Comparison of ENCODE assay signal across 8 cellular contexts in the genomic region with DNA sequence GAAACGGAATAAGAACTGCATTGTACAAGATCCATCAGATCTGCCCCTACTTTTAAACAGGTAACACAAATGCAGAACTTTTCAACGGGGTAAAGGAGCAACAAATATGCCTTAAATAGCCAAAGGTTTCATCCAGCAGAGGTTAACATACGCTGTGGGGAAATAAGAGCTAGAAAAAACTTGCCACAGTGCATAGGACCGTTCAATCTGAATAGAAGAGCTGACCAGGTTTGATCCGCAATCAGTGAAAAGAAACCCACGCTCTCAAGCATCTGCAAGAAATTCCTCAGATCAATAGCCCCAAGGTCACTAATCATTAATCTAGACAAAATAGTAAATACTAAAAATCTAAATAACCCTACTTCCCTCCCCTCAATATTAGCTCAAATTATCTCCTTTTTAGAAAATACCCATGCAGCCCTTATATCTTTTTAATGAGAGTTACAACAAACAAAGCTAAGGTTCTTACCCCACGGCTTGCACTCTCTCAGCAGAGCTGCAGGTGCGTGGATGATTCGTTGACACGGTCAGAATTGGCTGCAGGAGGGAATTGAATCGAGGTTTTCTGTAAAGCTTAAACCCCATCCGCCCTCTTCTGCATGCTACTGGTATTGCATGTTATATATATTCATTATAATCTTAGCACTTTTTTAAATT. TPM values are rescaled to one million over a fixed set of nuclear protein-coding genes. Genes with fewer than 3 reads are reported as not detected.
DNase-seq lines count a peak whose midpoint lies in the region; ATAC-seq lines count a peak whose summit lies in the region.

TSS of gene TLR10 (minus strand) at position 539 of the 657 bp plus-strand sequence. CDS start 7,400 bp downstream, outside the sequence.

- DNase-seq in EL (peak; percentile 35), NCI-H774 (lab: John Stamatoyannopoulos, UW) (peak; percentile 67), hepatic stellate cell (ENCODE audit: low spot score) (peak; percentile 12)
- DNase-seq in activated naive CD8-positive, alpha-beta T cell treated with anti-CD3 and anti-CD28 coated beads, Interleukin-2, amount 50 U/mL, for 24 hours: peak; percentile 31
- DNase-seq in stimulated activated CD4-positive, alpha-beta T cell treated with anti-CD3 and anti-CD28 coated beads, Interleukin-2, amount 100 ng/mL, for 4 hours (ENCODE audit: low read depth): peak; percentile 11
- no peak for DNase-seq in activated T-helper 2 cell treated with anti-CD3 and anti-CD28 coated beads, Interferon-gamma antibody, Interleukin-2, Interleukin-4, amounts not matched to agents 10 μg/mL and 5 μg/mL and 100 μg/mL, durations not matched to agents 14 hours and 24 hours and 36 hours (ENCODE audit: low spot score)

- peak; percentile 53 for ATAC-seq in GM19397 (IDR thresholded peaks at IDR 0.05; ENCODE audit: unreplicated experiment)
- ATAC-seq in HG03439 (IDR thresholded peaks at IDR 0.05; ENCODE audit: unreplicated experiment): peak; percentile 82
- no peak for ATAC-seq in activated naive CD8-positive, alpha-beta T cell treated with anti-CD3 and anti-CD28 coated beads, Interleukin-2, amount 50 U/mL, for 24 hours

- peak within 1 kb of the TSS; percentile 58 for H3K4me3 Mint-ChIP-seq in activated naive CD8-positive, alpha-beta T cell treated with anti-CD3 and anti-CD28 coated beads, Interleukin-2, amount 50 U/mL, for 24 hours
- H3K4me3 Mint-ChIP-seq in activated T-helper 2 cell treated with anti-CD3 and anti-CD28 coated beads, Interferon-gamma antibody, Interleukin-2, Interleukin-4, amounts not matched to agents 10 μg/mL and 5 μg/mL and 100 μg/mL, durations not matched to agents 14 hours and 24 hours and 36 hours (ENCODE audit: low read depth): no peak within 1 kb of the TSS

- intact Hi-C loops in activated T-helper 2 cell treated with anti-CD3 and anti-CD28 coated beads, Interferon-gamma antibody, Interleukin-2, Interleukin-4, amounts not matched to agents 10 μg/mL and 5 μg/mL and 100 μg/mL, durations not matched to agents 14 hours and 24 hours and 36 hours (cut with micrococcal nuclease): loop anchor here (1.0 kb wide), 1 partner anchor 23 kb away; no protein-coding TSS in a partner anchor

- no peaks in the 10 kb centered on the region for H3K36me3 Mint-ChIP-seq in activated naive CD8-positive, alpha-beta T cell treated with anti-CD3 and anti-CD28 coated beads, Interleukin-2, amount 50 U/mL, for 24 hours (ENCODE audit: low read depth)
- no peaks in the 10 kb centered on the region for H3K36me3 Mint-ChIP-seq in activated T-helper 2 cell treated with anti-CD3 and anti-CD28 coated beads, Interferon-gamma antibody, Interleukin-2, Interleukin-4, amounts not matched to agents 10 μg/mL and 5 μg/mL and 100 μg/mL, durations not matched to agents 14 hours and 24 hours and 36 hours (ENCODE audit: low read depth)

- H3K27me3 Mint-ChIP-seq in activated naive CD8-positive, alpha-beta T cell treated with anti-CD3 and anti-CD28 coated beads, Interleukin-2, amount 50 U/mL, for 24 hours: no peaks in the 10 kb centered on the region
- peaks cover 14% of the 10 kb centered on the region for H3K27me3 Mint-ChIP-seq in activated T-helper 2 cell treated with anti-CD3 and anti-CD28 coated beads, Interferon-gamma antibody, Interleukin-2, Interleukin-4, amounts not matched to agents 10 μg/mL and 5 μg/mL and 100 μg/mL, durations not matched to agents 14 hours and 24 hours and 36 hours (ENCODE audit: low read depth)

- peak within 1 kb of the TSS; percentile 37 for H3K27ac Mint-ChIP-seq in activated naive CD8-positive, alpha-beta T cell treated with anti-CD3 and anti-CD28 coated beads, Interleukin-2, amount 50 U/mL, for 24 hours
- H3K27ac Mint-ChIP-seq in activated T-helper 2 cell treated with anti-CD3 and anti-CD28 coated beads, Interferon-gamma antibody, Interleukin-2, Interleukin-4, amounts not matched to agents 10 μg/mL and 5 μg/mL and 100 μg/mL, durations not matched to agents 14 hours and 24 hours and 36 hours: no peak within 1 kb of the TSS

- H3K9me3 Mint-ChIP-seq in activated naive CD8-positive, alpha-beta T cell treated with anti-CD3 and anti-CD28 coated beads, Interleukin-2, amount 50 U/mL, for 24 hours: no peaks in the 10 kb centered on the region
- H3K9me3 Mint-ChIP-seq in activated T-helper 2 cell treated with anti-CD3 and anti-CD28 coated beads, Interferon-gamma antibody, Interleukin-2, Interleukin-4, amounts not matched to agents 10 μg/mL and 5 μg/mL and 100 μg/mL, durations not matched to agents 14 hours and 24 hours and 36 hours: no peaks in the 10 kb centered on the region

- H3K4me1 Mint-ChIP-seq in activated naive CD8-positive, alpha-beta T cell treated with anti-CD3 and anti-CD28 coated beads, Interleukin-2, amount 50 U/mL, for 24 hours: peaks cover 5% of the 10 kb centered on the region
- H3K4me1 Mint-ChIP-seq in activated T-helper 2 cell treated with anti-CD3 and anti-CD28 coated beads, Interferon-gamma antibody, Interleukin-2, Interleukin-4, amounts not matched to agents 10 μg/mL and 5 μg/mL and 100 μg/mL, durations not matched to agents 14 hours and 24 hours and 36 hours (ENCODE audit: low read depth): peaks cover 4% of the 10 kb centered on the region

RNA-seq across cellular contexts. Expression of gene TLR10, which starts in this region (rescaled TPM):
- total RNA-seq in activated T-helper 2 cell treated with anti-CD3 and anti-CD28 coated beads, Interferon-gamma antibody, Interleukin-2, Interleukin-4, amounts not matched to agents 10 μg/mL and 5 μg/mL and 100 μg/mL, durations not matched to agents 14 hours and 24 hours and 36 hours: not detected in 2 replicates
